Comparison of ENCODE assay signal across 10 cellular contexts in genomic region chr1:44810762-44811105, GRCh38. TPM values are rescaled to one million over a fixed set of nuclear protein-coding genes. Genes with fewer than 3 reads are reported as not detected.
DNase-seq lines count a peak whose midpoint lies in the region; ATAC-seq and TF ChIP-seq lines count a peak whose summit lies in the region.
"Not testable (repeated sequence)": the region's sequence is repeated elsewhere in the genome, so short reads cannot be mapped to it uniquely, and the experiment has no call there.
"Had no signal": no experiment of that assay in that cellular context is flagged by ENCODE, and none has a peak within 500 bp of the region (broad histone marks: within the 10 kb centered on the region; RNA-seq: fewer than 3 reads in every experiment).

No MANE protein-coding gene starts in this region.

- H3K4me3 ChIP-seq in RWPE2 (ENCODE audit: severe bottlenecking); mucosa of descending colon; gastrocnemius medialis; tibial artery: not testable (repeated sequence)
- H3K4me3 ChIP-seq in breast epithelium (peak overlapping the region in 1 of 3 donors; percentile 41), fibroblast of the aortic adventitia (ENCODE audit: low read depth, low read length) (peak overlapping the region; percentile 72)

- H3K36me3 ChIP-seq in RWPE2 (ENCODE audit: low read depth) (peaks cover 12% of the 10 kb centered on the region), tibial artery (peaks cover 0 to 19% (median 8%) of the 10 kb centered on the region in 3 donors)
- not testable (repeated sequence) for H3K36me3 ChIP-seq in breast epithelium; mucosa of descending colon (ENCODE audit: low read depth); gastrocnemius medialis

- not testable (repeated sequence) for H3K27me3 ChIP-seq in CD4-positive, alpha-beta T cell (ENCODE audit: control insufficient read depth, insufficient read depth, low read length); RWPE2 (ENCODE audit: insufficient read depth, poor library complexity, severe bottlenecking); breast epithelium; gastrocnemius medialis; tibial artery

- not testable (repeated sequence) for TF ChIP-seq POLR2A in breast epithelium (IDR thresholded peaks at IDR 0.05); gastrocnemius medialis (IDR thresholded peaks at IDR 0.05)

- H3K27me3 Mint-ChIP-seq in CD4-positive, alpha-beta T cell; activated T-helper 17 cell treated with anti-CD3 and anti-CD28 coated beads, Interleukin-2, amount 50 U/mL, for 72 hours: not testable (repeated sequence)

- peaks cover 37% of the 10 kb centered on the region for H3K4me1 ChIP-seq in RWPE2 (ENCODE audit: insufficient read depth, poor library complexity, severe bottlenecking)
- H3K4me1 ChIP-seq in breast epithelium: peaks cover 30 to 43% of the 10 kb centered on the region in 2 donors
- H3K4me1 ChIP-seq in mucosa of descending colon (ENCODE audit: low read depth): peaks cover 48% of the 10 kb centered on the region
- H3K4me1 ChIP-seq in gastrocnemius medialis: peaks cover 39 to 58% of the 10 kb centered on the region in 2 donors
- peaks cover 16 to 84% (median 74%) of the 10 kb centered on the region in 4 donors for H3K4me1 ChIP-seq in tibial artery

- H3K4me3 Mint-ChIP-seq in CD4-positive, alpha-beta T cell: peak overlapping the region; percentile 83
- peak overlapping the region; percentile 91 for H3K4me3 Mint-ChIP-seq in activated T-helper 17 cell treated with anti-CD3 and anti-CD28 coated beads, Interleukin-2, amount 50 U/mL, for 72 hours

- intact Hi-C loops in CD4-positive, alpha-beta T cell (cut with DNase I, micrococcal nuclease); breast epithelium (cut with DNase I; ENCODE audit: low total_unique reads); mucosa of descending colon (cut with DNase I, micrococcal nuclease); gastrocnemius medialis (cut with DNase I; ENCODE audit: low total_unique reads); tibial artery (cut with DNase I; ENCODE audit: low total_unique reads): not testable (repeated sequence)

- H3K9me3 ChIP-seq in CD4-positive, alpha-beta T cell (ENCODE audit: control insufficient read depth, low read length); RWPE2 (ENCODE audit: severe bottlenecking); breast epithelium; mucosa of descending colon; gastrocnemius medialis; tibial artery: not testable (repeated sequence)

- H3K36me3 Mint-ChIP-seq in CD4-positive, alpha-beta T cell (ENCODE audit: low read depth): peaks cover 36% of the 10 kb centered on the region
- H3K36me3 Mint-ChIP-seq in activated T-helper 17 cell treated with anti-CD3 and anti-CD28 coated beads, Interleukin-2, amount 50 U/mL, for 72 hours (ENCODE audit: low read depth): peaks cover 95% of the 10 kb centered on the region

- POLR2A ChIA-PET in CD4-positive, alpha-beta T cell (lab: Charles Lee): interaction anchor here (0.9 to 16.3 kb wide), 4 partner anchors 10 to 88 kb away, joined by 3 to 599 read pairs (median 245); partner anchors contain the start of genes BEST4 and PLK3

- H3K4me1 Mint-ChIP-seq in CD4-positive, alpha-beta T cell (ENCODE audit: low read depth): peaks cover 75% of the 10 kb centered on the region
- peaks cover 40% of the 10 kb centered on the region for H3K4me1 Mint-ChIP-seq in activated T-helper 17 cell treated with anti-CD3 and anti-CD28 coated beads, Interleukin-2, amount 50 U/mL, for 72 hours

- in situ Hi-C loops in gastrocnemius medialis (cut with MboI; ENCODE audit: low sequenced_read_pairs in 4 of 4): not testable (repeated sequence)

- CTCF ChIA-PET in CD4-positive, alpha-beta T cell (lab: Charles Lee): interaction anchor here (0.6 to 6.5 kb wide), 3 partner anchors 9 to 99 kb away, joined by 3 to 57 read pairs (median 36); partner anchors contain the start of gene PLK3

- not testable (repeated sequence) for H3K9me3 Mint-ChIP-seq in CD4-positive, alpha-beta T cell; activated T-helper 17 cell treated with anti-CD3 and anti-CD28 coated beads, Interleukin-2, amount 50 U/mL, for 72 hours

- ATAC-seq in CD4-positive, alpha-beta T cell (ENCODE audit: poor library complexity); RWPE2 (ENCODE audit: low read depth); activated T-helper 17 cell treated with anti-CD3 and anti-CD28 coated beads, Interleukin-2, amount 50 U/mL, for 72 hours (replicated peaks); mucosa of descending colon; gastrocnemius medialis: not testable (repeated sequence)

- peak overlapping the region; percentile 99 for H3K27ac Mint-ChIP-seq in CD4-positive, alpha-beta T cell
- peak overlapping the region; percentile 99 for H3K27ac Mint-ChIP-seq in activated T-helper 17 cell treated with anti-CD3 and anti-CD28 coated beads, Interleukin-2, amount 50 U/mL, for 72 hours

- peak overlapping the region; percentile 100 for H3K27ac ChIP-seq in CD4-positive, alpha-beta T cell (ENCODE audit: low read depth, low read length)
- H3K27ac ChIP-seq in RWPE2 (ENCODE audit: poor library complexity, severe bottlenecking) (peak overlapping the region; percentile 96), breast epithelium (peak overlapping the region; percentile 100), gastrocnemius medialis (peak overlapping the region in 3 of 4 donors; percentile 84 to 94 (median 90)), tibial artery (peak overlapping the region; percentile 94 to 97)

- not testable (repeated sequence) for TF ChIP-seq CTCF in CD4-positive, alpha-beta T cell (IDR thresholded peaks at IDR 0.05); RWPE2 (IDR thresholded peaks at IDR 0.05; ENCODE audit: poor library complexity, severe bottlenecking); breast epithelium (IDR thresholded peaks at IDR 0.05); fibroblast of the aortic adventitia (IDR thresholded peaks at IDR 0.05; ENCODE audit: insufficient read depth, low read length); mucosa of descending colon (IDR thresholded peaks at IDR 0.05); gastrocnemius medialis (IDR thresholded peaks at IDR 0.05 in 4 of 5, conservative IDR thresholded peaks at IDR 0.05 in 1 of 5); tibial artery (IDR thresholded peaks at IDR 0.05)

- DNase-seq in CD4-positive, alpha-beta T cell; RWPE2 (ENCODE audit: low spot score); fibroblast of the aortic adventitia (ENCODE audit: low read depth); gastrocnemius medialis: not testable (repeated sequence)
- DNase-seq in breast epithelium (ENCODE audit: low spot score in 2 of 2) (peak in 1 of 2 donors; percentile 19), mucosa of descending colon (peak in 2 of 3 donors; percentile 22 to 30), tibial artery (peak in 1 of 2 donors; percentile 45)

RNA-seq across cellular contexts. Expression of gene BTBD19, which starts 2.4 kb away (rescaled TPM):
- total RNA-seq in CD4-positive, alpha-beta T cell: 10 to 100 TPM; 35.9 to 36.5 TPM
- total RNA-seq in activated T-helper 17 cell treated with anti-CD3 and anti-CD28 coated beads, Interleukin-2, amount 50 U/mL, for 72 hours: 10 to 100 TPM; 15.9 to 62.7 TPM
- total RNA-seq in breast epithelium (1 to 10 TPM; 3.8 to 7.0 (median 6.9) TPM), fibroblast of the aortic adventitia (ENCODE audit: low replicate concordance) (5.2 and 5.4 TPM in 2 replicates), mucosa of descending colon (1 to 10 TPM; 2.8 to 4.4 (median 3.2) TPM), gastrocnemius medialis (1 to 10 TPM in 1 of 4 donors, under 1 TPM in 2, not detected in 1; 0.71 to 1.4 (median 0.91) TPM)

RNA-seq across cellular contexts. Expression of gene DYNLT4, which starts 3.6 kb away (rescaled TPM):
- total RNA-seq in CD4-positive, alpha-beta T cell: 1 to 10 TPM; 1.8 to 2.1 TPM
- 1 to 10 TPM in 1 of 2 donors, under 1 TPM in 1; 0.56 to 1.2 TPM for total RNA-seq in activated T-helper 17 cell treated with anti-CD3 and anti-CD28 coated beads, Interleukin-2, amount 50 U/mL, for 72 hours
- total RNA-seq in breast epithelium: 1 to 10 TPM in 2 of 3 donors, under 1 TPM in 1; 0.80 to 2.0 (median 1.3) TPM
- total RNA-seq in fibroblast of the aortic adventitia (ENCODE audit: low replicate concordance): 1.2 TPM in 1 of 2 replicates, not detected in the other
- total RNA-seq in mucosa of descending colon: 1 to 10 TPM in 1 of 3 donors, under 1 TPM in 1, not detected in 1; 0.67 to 1.6 TPM
- total RNA-seq in gastrocnemius medialis: not detected
- total RNA-seq: fibroblast of villous mesenchyme, SJCRH30 had no signal

RNA-seq across cellular contexts. Expression of gene PLK3, which starts 10.6 kb away (rescaled TPM):
- 100 to 1,000 TPM; 794 TPM for total RNA-seq in CD4-positive, alpha-beta T cell
- total RNA-seq in activated T-helper 17 cell treated with anti-CD3 and anti-CD28 coated beads, Interleukin-2, amount 50 U/mL, for 72 hours: 10 to 100 TPM; 58.7 to 92.0 TPM
- total RNA-seq in breast epithelium (10 to 100 TPM; 13.6 to 29.0 (median 21.6) TPM), fibroblast of the aortic adventitia (ENCODE audit: low replicate concordance) (28.8 and 36.1 TPM in 2 replicates), mucosa of descending colon (10 to 100 TPM in 2 of 3 donors, 1 to 10 TPM in 1; 6.4 to 14.5 (median 12.0) TPM), gastrocnemius medialis (1 to 10 TPM; 1.6 to 4.3 (median 3.6) TPM)

RNA-seq across cellular contexts. Expression of gene BEST4, which starts 22.8 kb away (rescaled TPM):
- total RNA-seq in CD4-positive, alpha-beta T cell: 1 to 10 TPM; 1.0 TPM
- total RNA-seq in activated T-helper 17 cell treated with anti-CD3 and anti-CD28 coated beads, Interleukin-2, amount 50 U/mL, for 72 hours: 1 to 10 TPM in 1 of 2 donors, under 1 TPM in 1; 0.97 to 2.0 TPM
- under 1 TPM in 2 of 3 donors, not detected in 1; 0.15 to 0.66 TPM for total RNA-seq in breast epithelium
- 0.09 TPM in 1 of 2 replicates, not detected in the other for total RNA-seq in fibroblast of the aortic adventitia (ENCODE audit: low replicate concordance)
- 100 to 1,000 TPM in 1 of 3 donors, 10 to 100 TPM in 2; 35.1 to 179 (median 94.0) TPM for total RNA-seq in mucosa of descending colon
- under 1 TPM in 1 of 4 donors, not detected in 3; 0.32 TPM for total RNA-seq in gastrocnemius medialis
- total RNA-seq: fibroblast of villous mesenchyme, SJCRH30 had no signal

RNA-seq across cellular contexts. Expression of gene PTCH2, which starts 32.3 kb away (rescaled TPM):
- 1 to 10 TPM; 1.2 TPM for total RNA-seq in CD4-positive, alpha-beta T cell
- total RNA-seq in activated T-helper 17 cell treated with anti-CD3 and anti-CD28 coated beads, Interleukin-2, amount 50 U/mL, for 72 hours: 1 to 10 TPM in 1 of 2 donors, under 1 TPM in 1; 0.64 to 1.1 TPM
- total RNA-seq in breast epithelium: 1 to 10 TPM in 2 of 3 donors, under 1 TPM in 1; 0.32 to 2.2 (median 1.3) TPM
- total RNA-seq in fibroblast of the aortic adventitia (ENCODE audit: low replicate concordance): 0.36 and 0.57 TPM in 2 replicates
- total RNA-seq in mucosa of descending colon: 1 to 10 TPM in 1 of 3 donors, under 1 TPM in 2; 0.39 to 2.7 (median 0.64) TPM
- total RNA-seq in gastrocnemius medialis: under 1 TPM; 0.10 to 0.56 (median 0.20) TPM

Comparison
In these comparisons a context has a peak if more than half of its experiments do, and no peak if none do; other contexts are left out.
1. RNA of gene PLK3, which starts 10.6 kb away (total RNA-seq): 794 TPM in CD4-positive, alpha-beta T cell; 58.7 to 92.0 TPM in activated T-helper 17 cell treated with anti-CD3 and anti-CD28 coated beads, Interleukin-2, amount 50 U/mL, for 72 hours, 28.8 to 36.1 TPM in fibroblast of the aortic adventitia, 13.6 to 29.0 TPM in breast epithelium, 6.4 to 14.5 TPM in mucosa of descending colon and 1.6 to 4.3 TPM in gastrocnemius medialis; every median in the first group is over 4 times any median in the second.
2. Peak in every context shown above with its lines, with median percentiles within 50 percentile points of each other: H3K27ac ChIP-seq.